8 cellular contexts compared by ENCODE assay signal in genomic region chr7:28853834-28854749, GRCh38.
A peak's percentile ranks its signal among the peaks of the same experiment; 100 is the strongest.
DNase-seq lines count a peak whose midpoint lies in the region; ATAC-seq and TF ChIP-seq lines count a peak whose summit lies in the region.

No MANE protein-coding gene starts in this region.

- H3K4me3 Mint-ChIP-seq in Caco-2 (ENCODE audit: unreplicated experiment) = peak overlapping the region; percentile 78
- H3K4me3 Mint-ChIP-seq in naive thymus-derived CD8-positive, alpha-beta T cell = peak overlapping the region; percentile 77 to 92 (median 86)
- H3K4me3 Mint-ChIP-seq in stimulated activated naive B cell treated with anti-CD40 and anti-IgM and Interleukin-4, amounts not matched to agents 10 μg/mL and 1 μg/mL and 100 μg/mL, for 72 hours = peak overlapping the region; percentile 85 to 95

- no peaks in the 10 kb centered on the region for H3K36me3 Mint-ChIP-seq in Caco-2 (ENCODE audit: insufficient read depth, unreplicated experiment)
- H3K36me3 Mint-ChIP-seq in naive thymus-derived CD8-positive, alpha-beta T cell = no peaks in the 10 kb centered on the region
- H3K36me3 Mint-ChIP-seq in stimulated activated naive B cell treated with anti-CD40 and anti-IgM and Interleukin-4, amounts not matched to agents 10 μg/mL and 1 μg/mL and 100 μg/mL, for 72 hours = no peaks in the 10 kb centered on the region

- H3K79me2 ChIP-seq in OCI-LY3 (ENCODE audit: low read length) = no peaks in the 10 kb centered on the region

- H3K4me1 ChIP-seq in Caco-2 = peaks cover 14% of the 10 kb centered on the region; the same call in 1 of the 2 replicates
- H3K4me1 ChIP-seq in OCI-LY3 (ENCODE audit: low read length) = peaks cover 11% of the 10 kb centered on the region

- peaks cover 15% of the 10 kb centered on the region for H3K27me3 Mint-ChIP-seq in Caco-2 (ENCODE audit: insufficient read depth, unreplicated experiment)
- peaks cover 24 to 66% (median 42%) of the 10 kb centered on the region in 5 donors for H3K27me3 Mint-ChIP-seq in naive thymus-derived CD8-positive, alpha-beta T cell
- peaks cover 51 to 67% of the 10 kb centered on the region in 2 donors for H3K27me3 Mint-ChIP-seq in stimulated activated naive B cell treated with anti-CD40 and anti-IgM and Interleukin-4, amounts not matched to agents 10 μg/mL and 1 μg/mL and 100 μg/mL, for 72 hours

- H2AFZ ChIP-seq in OCI-LY3 (ENCODE audit: low read depth, low read length) = peak overlapping the region; percentile 92

- H3K4me2 ChIP-seq in OCI-LY3 (ENCODE audit: low read length) = peak overlapping the region; percentile 86

- H3K4me3 ChIP-seq in Caco-2 (ENCODE audit: low read depth, low read length) (peak overlapping the region; percentile 46), OCI-LY3 (ENCODE audit: low read length) (peak overlapping the region; percentile 87), fibroblast of mammary gland (ENCODE audit: control insufficient read depth, low read depth, low read length) (peak overlapping the region; percentile 42)

- H3K9me3 Mint-ChIP-seq in Caco-2 (ENCODE audit: unreplicated experiment) = no peaks in the 10 kb centered on the region
- H3K9me3 Mint-ChIP-seq in naive thymus-derived CD8-positive, alpha-beta T cell = no peaks in the 10 kb centered on the region
- H3K9me3 Mint-ChIP-seq in stimulated activated naive B cell treated with anti-CD40 and anti-IgM and Interleukin-4, amounts not matched to agents 10 μg/mL and 1 μg/mL and 100 μg/mL, for 72 hours = no peaks in the 10 kb centered on the region

- H3K4me1 Mint-ChIP-seq in Caco-2 (ENCODE audit: low read depth, unreplicated experiment) = peaks cover 7% of the 10 kb centered on the region
- peaks cover 4 to 16% (median 10%) of the 10 kb centered on the region in 4 donors for H3K4me1 Mint-ChIP-seq in naive thymus-derived CD8-positive, alpha-beta T cell
- H3K4me1 Mint-ChIP-seq in stimulated activated naive B cell treated with anti-CD40 and anti-IgM and Interleukin-4, amounts not matched to agents 10 μg/mL and 1 μg/mL and 100 μg/mL, for 72 hours = peaks cover 9 to 16% of the 10 kb centered on the region in 2 donors

- H3K27me3 ChIP-seq in Caco-2 (replicated peaks; ENCODE audit: control insufficient read depth, insufficient read depth, low read length) = peaks cover 1% of the 10 kb centered on the region; the same call in 1 of the 2 replicates
- H3K27me3 ChIP-seq in OCI-LY3 (ENCODE audit: low read depth, low read length) = peaks cover 35% of the 10 kb centered on the region

- CTCF ChIA-PET in Caco-2 (lab: Charles Lee) = no interaction called here

- no peaks in the 10 kb centered on the region for H3K36me3 ChIP-seq in Caco-2 (ENCODE audit: control insufficient read depth, insufficient read depth, low read length)
- no peaks in the 10 kb centered on the region for H3K36me3 ChIP-seq in OCI-LY3 (replicated peaks; ENCODE audit: low read depth, low read length)

- TF ChIP-seq CTCF in Caco-2 (IDR thresholded peaks at IDR 0.05; ENCODE audit: insufficient read depth in 1 of 2, low read depth in 1 of 2, low read length in 1 of 2, severe bottlenecking in 1 of 2, unreplicated experiment in 1 of 2) (peak; percentile 91 to 95), OCI-LY3 (IDR thresholded peaks at IDR 0.05; ENCODE audit: low read depth, low read length) (peak; percentile 59), fibroblast of mammary gland (conservative IDR thresholded peaks at IDR 0.05; ENCODE audit: control insufficient read depth, insufficient read depth, low read depth, low read length) (peak; percentile 62)

- H3K9me3 ChIP-seq in Caco-2 (no peaks in the 10 kb centered on the region), OCI-LY3 (ENCODE audit: insufficient read depth, low read length) (no peaks in the 10 kb centered on the region)

- POLR2A ChIA-PET in Caco-2 (lab: Charles Lee) = no interaction called here
- POLR2A ChIA-PET in naive thymus-derived CD8-positive, alpha-beta T cell (lab: Charles Lee) = interaction anchor here (0.6 kb wide), 1 partner anchor 16 kb away, joined by 5 read pairs; no protein-coding TSS in a partner anchor

- peak; percentile 96 for ATAC-seq in GM21360 (IDR thresholded peaks at IDR 0.05; ENCODE audit: unreplicated experiment)
- peak; percentile 95 to 99 for ATAC-seq in naive thymus-derived CD8-positive, alpha-beta T cell
- ATAC-seq in stimulated activated naive B cell treated with anti-CD40 and anti-IgM and Interleukin-4, amounts not matched to agents 10 μg/mL and 1 μg/mL and 100 μg/mL, for 72 hours (replicated peaks) = peak; percentile 99

- H4K20me1 ChIP-seq in OCI-LY3 (ENCODE audit: insufficient read depth, low read length) = no peaks in the 10 kb centered on the region

- H3K27ac ChIP-seq in OCI-LY3 (ENCODE audit: low read length) = no peak overlapping the region

- intact Hi-C loops in Caco-2 (cut with micrococcal nuclease; ENCODE audit: unreplicated experiment) = loop anchor here (1.0 kb wide), 3 partner anchors 239 to 555 kb away; no protein-coding TSS in a partner anchor

- no TSS peak for BruUV-seq in Caco-2 (replicated peaks; lab: Mats Ljungman, UMichigan)

- DNase-seq in Caco-2 (peak; percentile 79 to 94), HT-29 (ENCODE audit: low spot score) (peak; percentile 75), fibroblast of mammary gland (ENCODE audit: low read depth) (peak; percentile 48)
- peak; percentile 74 for DNase-seq in activated T-cell treated with anti-CD3 and anti-CD28 coated beads, Interleukin-2, amount 50 U/mL, for 1 hour
- DNase-seq in naive thymus-derived CD8-positive, alpha-beta T cell = peak; percentile 54 to 78 (median 68)
- DNase-seq in stimulated activated naive B cell treated with anti-CD40 and anti-IgM and Interleukin-4, amounts not matched to agents 10 μg/mL and 1 μg/mL and 100 μg/mL, for 72 hours = peak; percentile 81

- H3K9ac ChIP-seq in OCI-LY3 (ENCODE audit: low read length) = peak overlapping the region; percentile 52

- H3K27ac Mint-ChIP-seq in Caco-2 (ENCODE audit: unreplicated experiment) = peak overlapping the region; percentile 34
- peak overlapping the region in 3 of 10 donors; percentile 29 to 79 (median 53) for H3K27ac Mint-ChIP-seq in naive thymus-derived CD8-positive, alpha-beta T cell
- H3K27ac Mint-ChIP-seq in stimulated activated naive B cell treated with anti-CD40 and anti-IgM and Interleukin-4, amounts not matched to agents 10 μg/mL and 1 μg/mL and 100 μg/mL, for 72 hours = no peak overlapping the region
